3 cellular contexts compared by ENCODE assay signal in genomic region chr2:239072786-239073185, GRCh38.
"Had no signal": no experiment of that assay in that cellular context is flagged by ENCODE, and none has a peak within 500 bp of the region (broad histone marks: within the 10 kb centered on the region; RNA-seq: fewer than 3 reads in every experiment).

No MANE protein-coding gene starts in this region.

- ATAC-seq: GM12878 had no signal

- DNase-seq: GDM1, GF-D8 had no signal

- H3K4me3 ChIP-seq: GM12878 had no signal
